14 cellular contexts compared by ENCODE assay signal in genomic region chr4:40264497-40264896, GRCh38.
A peak's percentile ranks its signal among the peaks of the same experiment; 100 is the strongest.
DNase-seq lines count a peak whose midpoint lies in the region; ATAC-seq and TF ChIP-seq lines count a peak whose summit lies in the region.
"Had no signal": no experiment of that assay in that cellular context is flagged by ENCODE, and none has a peak within 500 bp of the region (broad histone marks: within the 10 kb centered on the region; RNA-seq: fewer than 3 reads in every experiment).

No MANE protein-coding gene starts in this region.

- H4K91ac ChIP-seq in mesenchymal stem cell (ENCODE audit: low read length): no peak overlapping the region

- H3K4me1 Mint-ChIP-seq in Caco-2 (ENCODE audit: low read depth, unreplicated experiment): peaks cover 25% of the 10 kb centered on the region

- no TSS peak for BruUV-seq in Caco-2 (replicated peaks; lab: Mats Ljungman, UMichigan)

- no peak overlapping the region for H3K9ac ChIP-seq in mesenchymal stem cell (ENCODE audit: low read length)

- no peak overlapping the region for H2BK120ac ChIP-seq in mesenchymal stem cell (ENCODE audit: low read depth, low read length)

- no peak overlapping the region for H3K4ac ChIP-seq in mesenchymal stem cell (ENCODE audit: low read depth in 1 of 2, low read length in 2 of 2)

- H3K14ac ChIP-seq in mesenchymal stem cell (ENCODE audit: low read length in 2 of 2): no peak overlapping the region

- H3K27ac Mint-ChIP-seq in Caco-2 (ENCODE audit: unreplicated experiment): peak overlapping the region; percentile 43

- no peak overlapping the region for H2AK5ac ChIP-seq in mesenchymal stem cell (ENCODE audit: low read length, severe bottlenecking)

- DNase-seq in Caco-2 (peak; percentile 59 to 60), amniotic stem cell (lab: John Stamatoyannopoulos, UW) (peak; percentile 4), mesenchymal stem cell (peak; percentile 79), medulla oblongata (ENCODE audit: extremely low spot score) (no peak), foreskin melanocyte (no peak), LoVo (ENCODE audit: low spot score) (no peak)
- DNase-seq: activated T-cell treated with anti-CD3 and anti-CD28 coated beads, Interleukin-2, amount 50 U/mL, for 4 hours; DMS79; left cardiac atrium; NCI-H446 had no signal

- TF ChIP-seq CTCF in Caco-2 (IDR thresholded peaks at IDR 0.05; ENCODE audit: insufficient read depth in 1 of 2, low read depth in 1 of 2, low read length in 1 of 2, severe bottlenecking in 1 of 2, unreplicated experiment in 1 of 2): no peak

- H2BK15ac ChIP-seq in mesenchymal stem cell (ENCODE audit: low read depth, poor library complexity, severe bottlenecking): no peak overlapping the region

- no peak overlapping the region for H3K4me2 ChIP-seq in mesenchymal stem cell (ENCODE audit: low read length, poor library complexity, severe bottlenecking)

- peaks cover 24% of the 10 kb centered on the region for H3K9me3 Mint-ChIP-seq in Caco-2 (ENCODE audit: unreplicated experiment)
- H3K9me3 Mint-ChIP-seq: activated T-cell treated with anti-CD3 and anti-CD28 coated beads, Interleukin-2, amount 50 U/mL, for 4 hours had no signal

- peaks cover 51% of the 10 kb centered on the region for H3K4me1 ChIP-seq in Caco-2
- H3K4me1 ChIP-seq in mesenchymal stem cell (ENCODE audit: control insufficient read depth, insufficient read depth, low read depth, low read length): peaks cover 10% of the 10 kb centered on the region

- no peak overlapping the region for H2BK12ac ChIP-seq in mesenchymal stem cell (ENCODE audit: low read length in 2 of 2)

- no peaks in the 10 kb centered on the region for H3K27me3 Mint-ChIP-seq in Caco-2 (ENCODE audit: insufficient read depth, unreplicated experiment)

- H3K9me3 ChIP-seq in Caco-2 (peaks cover 39% of the 10 kb centered on the region), KOPT-K1 (ENCODE audit: insufficient read depth, low read length, poor library complexity, severe bottlenecking) (no peaks in the 10 kb centered on the region), mesenchymal stem cell (ENCODE audit: control insufficient read depth, low read length) (no peaks in the 10 kb centered on the region)
- H3K9me3 ChIP-seq: HAP-1 had no signal

- intact Hi-C loops in Caco-2 (cut with micrococcal nuclease; ENCODE audit: unreplicated experiment): no loop called here

- no peak overlapping the region for H3K4me3 Mint-ChIP-seq in Caco-2 (ENCODE audit: unreplicated experiment)
- H3K4me3 Mint-ChIP-seq: activated T-cell treated with anti-CD3 and anti-CD28 coated beads, Interleukin-2, amount 50 U/mL, for 4 hours had no signal

- no peaks in the 10 kb centered on the region for H3K36me3 ChIP-seq in Caco-2 (ENCODE audit: control insufficient read depth, insufficient read depth, low read length)
- H3K36me3 ChIP-seq in KOPT-K1 (ENCODE audit: insufficient read depth, low read length): no peaks in the 10 kb centered on the region
- H3K36me3 ChIP-seq in mesenchymal stem cell (ENCODE audit: control insufficient read depth in 1 of 2, insufficient read depth in 2 of 2, low read depth in 1 of 2, low read length in 2 of 2): no peaks in the 10 kb centered on the region
- H3K36me3 ChIP-seq: HAP-1 had no signal

- H3K27ac ChIP-seq in KOPT-K1 (ENCODE audit: low read depth, low read length, poor library complexity, severe bottlenecking) (peak overlapping the region; percentile 98), mesenchymal stem cell (ENCODE audit: low read length, poor library complexity, severe bottlenecking) (no peak overlapping the region)
- H3K27ac ChIP-seq: HL-60 had no signal

- POLR2A ChIA-PET in Caco-2 (lab: Charles Lee): no interaction called here

- H3K23ac ChIP-seq in mesenchymal stem cell (ENCODE audit: low read length in 2 of 2): no peak overlapping the region

- WGBS in mesenchymal stem cell: 54% methylated on average over 5 of the region's 6 CpGs

- peak overlapping the region in 1 of 2 experiments; percentile 52 for H3K18ac ChIP-seq in mesenchymal stem cell (ENCODE audit: low read depth in 1 of 2, low read length in 2 of 2)

- H3K79me1 ChIP-seq in mesenchymal stem cell (replicated peaks; ENCODE audit: low read length, poor library complexity, severe bottlenecking): no peaks in the 10 kb centered on the region

- H2AFZ ChIP-seq in mesenchymal stem cell (ENCODE audit: low read depth, low read length): no peak overlapping the region

- no peaks in the 10 kb centered on the region for H3K27me3 ChIP-seq in Caco-2 (replicated peaks; ENCODE audit: control insufficient read depth, insufficient read depth, low read length)
- H3K27me3 ChIP-seq in mesenchymal stem cell (ENCODE audit: control insufficient read depth in 1 of 2, insufficient read depth in 1 of 2, low read length in 2 of 2): no peaks in the 10 kb centered on the region

- ATAC-seq in GM19463 (IDR thresholded peaks at IDR 0.05; ENCODE audit: unreplicated experiment): no peak

- peaks cover 30% of the 10 kb centered on the region for H3K36me3 Mint-ChIP-seq in Caco-2 (ENCODE audit: insufficient read depth, unreplicated experiment)

- H3K4me3 ChIP-seq in Caco-2 (ENCODE audit: low read depth, low read length): no peak overlapping the region
- no peak overlapping the region for H3K4me3 ChIP-seq in mesenchymal stem cell (ENCODE audit: insufficient read depth in 1 of 2, low read depth in 1 of 2, low read length in 2 of 2)
- H3K4me3 ChIP-seq: HAP-1 had no signal

- CTCF ChIA-PET in Caco-2 (lab: Charles Lee): no interaction called here

- no peak overlapping the region for H4K8ac ChIP-seq in mesenchymal stem cell (ENCODE audit: low read length)

- no peak overlapping the region for H2BK5ac ChIP-seq in mesenchymal stem cell (ENCODE audit: low read depth, low read length, poor library complexity, severe bottlenecking)

Comparison
In these comparisons a context has a peak if more than half of its experiments do, and no peak if none do; other contexts are left out.
1. DNase-seq: peak in Caco-2 (2 of 2), amniotic stem cell (single experiment) and mesenchymal stem cell (single experiment); none in medulla oblongata (single experiment), foreskin melanocyte (single experiment) and LoVo (single experiment).